Comparison of ENCODE assay signal across 8 cellular contexts in the genomic region with DNA sequence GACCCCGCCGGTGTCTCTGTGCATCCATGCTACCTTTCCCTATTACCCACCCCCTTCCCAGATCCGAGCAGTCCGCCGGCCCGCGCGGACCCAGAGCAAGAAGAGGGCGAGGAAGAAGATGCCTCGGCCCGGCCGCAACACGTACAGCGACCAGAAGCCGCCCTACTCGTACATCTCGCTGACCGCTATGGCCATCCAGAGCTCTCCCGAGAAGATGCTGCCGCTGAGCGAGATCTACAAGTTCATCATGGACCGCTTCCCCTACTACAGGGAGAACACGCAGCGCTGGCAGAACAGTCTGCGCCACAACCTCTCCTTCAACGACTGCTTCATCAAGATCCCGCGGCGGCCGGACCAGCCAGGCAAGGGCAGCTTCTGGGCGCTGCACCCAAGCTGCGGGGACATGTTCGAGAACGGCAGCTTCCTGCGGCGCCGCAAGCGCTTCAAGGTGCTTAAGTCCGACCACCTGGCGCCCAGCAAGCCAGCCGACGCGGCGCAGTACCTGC. TPM values are rescaled to one million over a fixed set of nuclear protein-coding genes. Genes with fewer than 3 reads are reported as not detected.
DNase-seq lines count a peak whose midpoint lies in the region; ATAC-seq and TF ChIP-seq lines count a peak whose summit lies in the region.

No MANE protein-coding gene starts in this region.

- peaks cover 60% of the 10 kb centered on the region for H3K4me1 Mint-ChIP-seq in T-helper 2 cell treated with Interferon-gamma antibody and Interleukin-4, amounts not matched to agents 5 μg/mL and 100 μg/mL, for 36 hours (ENCODE audit: low read depth)
- H3K4me1 Mint-ChIP-seq in glutamatergic neuron (ENCODE audit: low read depth, unreplicated experiment) = peaks cover 8% of the 10 kb centered on the region

- peak overlapping the region; percentile 95 for H3K27ac Mint-ChIP-seq in T-helper 2 cell treated with Interferon-gamma antibody and Interleukin-4, amounts not matched to agents 5 μg/mL and 100 μg/mL, for 36 hours
- H3K27ac Mint-ChIP-seq in glutamatergic neuron (ENCODE audit: unreplicated experiment) = no peak overlapping the region

- DNase-seq in NCI-H2081 (lab: John Stamatoyannopoulos, UW) (peak; percentile 28 to 45), NCI-H2081 treated with DMSO at 0.1 percent for 48 hours (lab: John Stamatoyannopoulos, UW) (no peak), glutamatergic neuron (peak; percentile 59), sciatic nerve (ENCODE audit: low spot score) (no peak), germinal center (ENCODE audit: low spot score) (no peak), SK-N-DZ (ENCODE audit: low spot score) (no peak)
- DNase-seq in T-helper 2 cell treated with Interferon-gamma antibody and Interleukin-4, amounts not matched to agents 5 μg/mL and 100 μg/mL, for 36 hours (ENCODE audit: low spot score) = no peak
- DNase-seq in stimulated activated CD8-positive, alpha-beta memory T cell treated with anti-CD3 and anti-CD28 coated beads, Interleukin-4, amount 100 ng/mL, for 48 hours = peak; percentile 56

- peaks cover 4% of the 10 kb centered on the region for H3K9me3 Mint-ChIP-seq in T-helper 2 cell treated with Interferon-gamma antibody and Interleukin-4, amounts not matched to agents 5 μg/mL and 100 μg/mL, for 36 hours
- H3K9me3 Mint-ChIP-seq in glutamatergic neuron (ENCODE audit: unreplicated experiment) = peaks cover 4% of the 10 kb centered on the region

- ATAC-seq in sciatic nerve = no peak

- peak overlapping the region; percentile 91 for H3K4me3 Mint-ChIP-seq in T-helper 2 cell treated with Interferon-gamma antibody and Interleukin-4, amounts not matched to agents 5 μg/mL and 100 μg/mL, for 36 hours
- peak overlapping the region; percentile 82 for H3K4me3 Mint-ChIP-seq in glutamatergic neuron (ENCODE audit: unreplicated experiment)

- H3K27me3 Mint-ChIP-seq in T-helper 2 cell treated with Interferon-gamma antibody and Interleukin-4, amounts not matched to agents 5 μg/mL and 100 μg/mL, for 36 hours (ENCODE audit: low read depth) = peaks cover 87% of the 10 kb centered on the region
- H3K27me3 Mint-ChIP-seq in glutamatergic neuron (ENCODE audit: unreplicated experiment) = peaks cover 45% of the 10 kb centered on the region

- no peak for TF ChIP-seq CTCF in glutamatergic neuron (IDR thresholded peaks at IDR 0.05; ENCODE audit: partially characterized antibody, unreplicated experiment)

- intact Hi-C loops in sciatic nerve (cut with DNase I) = no loop called here

- peaks cover 8% of the 10 kb centered on the region for H3K36me3 Mint-ChIP-seq in T-helper 2 cell treated with Interferon-gamma antibody and Interleukin-4, amounts not matched to agents 5 μg/mL and 100 μg/mL, for 36 hours (ENCODE audit: low read depth)
- no peaks in the 10 kb centered on the region for H3K36me3 Mint-ChIP-seq in glutamatergic neuron (ENCODE audit: unreplicated experiment)

RNA-seq across cellular contexts. Expression of gene FOXB1, which starts 0.8 kb away (rescaled TPM):
- total RNA-seq in glutamatergic neuron (ENCODE audit: unreplicated experiment) (not detected), sciatic nerve (not detected)
- polyA plus RNA-seq in SK-N-DZ (2014; cell fraction: cytosol; rRNA removed) = not detected in 2 replicates
- polyA plus RNA-seq in SK-N-DZ (2014; cell fraction: nucleus; rRNA removed) = not detected in 2 replicates

Comparison
In these comparisons a context has a peak if more than half of its experiments do, and no peak if none do; other contexts are left out.
1. DNase-seq: peak in NCI-H2081 (2 of 2), glutamatergic neuron (single experiment) and stimulated activated CD8-positive, alpha-beta memory T cell treated with anti-CD3 and anti-CD28 coated beads, Interleukin-4, amount 100 ng/mL, for 48 hours (single experiment); none in NCI-H2081 treated with DMSO at 0.1 percent for 48 hours (single experiment), T-helper 2 cell treated with Interferon-gamma antibody and Interleukin-4, amounts not matched to agents 5 μg/mL and 100 μg/mL, for 36 hours (single experiment), sciatic nerve (single experiment), germinal center (single experiment) and SK-N-DZ (single experiment).